15 cellular contexts compared by ENCODE assay signal in the genomic region with DNA sequence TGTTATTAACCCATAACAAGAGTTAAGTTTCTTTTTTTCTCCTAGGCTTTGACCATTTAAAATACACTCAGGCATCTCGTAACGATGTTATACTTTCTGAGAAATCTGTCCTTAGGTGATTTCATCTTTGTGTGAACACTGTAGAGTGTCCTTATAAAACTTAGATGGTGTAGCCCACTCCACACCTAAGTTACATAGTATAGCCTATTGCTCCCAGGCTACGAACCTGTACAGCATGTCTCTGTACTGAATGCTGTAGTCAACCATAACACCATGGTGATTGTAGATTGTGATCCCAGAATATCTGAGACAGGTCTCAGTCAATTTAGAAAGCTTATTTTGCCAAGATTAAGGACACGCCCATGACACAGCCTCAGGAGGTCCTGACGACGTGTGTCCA. TPM values are rescaled to one million over a fixed set of nuclear protein-coding genes. Genes with fewer than 3 reads are reported as not detected.
"Had no signal": no experiment of that assay in that cellular context is flagged by ENCODE, and none has a peak within 500 bp of the region (broad histone marks: within the 10 kb centered on the region; RNA-seq: fewer than 3 reads in every experiment).

No MANE protein-coding gene starts in this region.

RNA-seq across cellular contexts. Expression of gene PRDM7, which starts 30.5 kb away (rescaled TPM):
- total RNA-seq: natural killer cell, omental fat pad, osteocyte, pancreas, posterior vena cava, pulmonary artery endothelial cell, right atrium auricular region, sciatic nerve, smooth muscle cell, spleen, suprapubic skin, transverse colon, upper lobe of right lung, urinary bladder had no signal
- polyA plus RNA-seq: neural cell, pancreas, smooth muscle cell, spleen, urinary bladder had no signal
